ENCODE assay signal across 20 cellular contexts in genomic region chr13:67120872-67121531, GRCh38.
A peak's percentile ranks its signal among the peaks of the same experiment; 100 is the strongest.
DNase-seq lines count a peak whose midpoint lies in the region; ATAC-seq, FAIRE-seq and TF ChIP-seq lines count a peak whose summit lies in the region.
"Had no signal": no experiment of that assay in that cellular context is flagged by ENCODE, and none has a peak within 500 bp of the region (broad histone marks: within the 10 kb centered on the region; RNA-seq: fewer than 3 reads in every experiment).

No MANE protein-coding gene starts in this region.

- H3K27ac ChIP-seq in liver (ENCODE audit: low read depth in 1 of 2, low read length in 2 of 2) (no peak overlapping the region), HepG2 (ENCODE audit: extremely low read length, insufficient read depth, low read length) (no peak overlapping the region), astrocyte (ENCODE audit: low read depth, low read length) (no peak overlapping the region), foreskin keratinocyte (no peak overlapping the region), kidney (ENCODE audit: low read depth in 2 of 2, low read length in 2 of 2) (no peak overlapping the region), adrenal gland (no peak overlapping the region)
- H3K27ac ChIP-seq: body of pancreas, heart right ventricle, HL-60 had no signal

- ATAC-seq in HepG2 (no peak), foreskin keratinocyte (no peak)
- ATAC-seq: body of pancreas, heart right ventricle, left colon, T-helper 17 cell had no signal

- H3K36me3 Mint-ChIP-seq in astrocyte (ENCODE audit: low read depth, unreplicated experiment): no peaks in the 10 kb centered on the region

- in situ Hi-C loops in HepG2 (cut with HindIII; ENCODE audit: extremely low pct_ligation_motif_present, low pct_unique_long_range_greater_than_20kb): no loop called here

- no peak for TF ChIP-seq CTCF in liver (IDR thresholded peaks at IDR 0.05; ENCODE audit: low read depth, low read length, missing input control)
- TF ChIP-seq CTCF in HepG2 (CRISPR knock-in tag; IDR thresholded peaks at IDR 0.05): no peak
- TF ChIP-seq CTCF in astrocyte (IDR thresholded peaks at IDR 0.05; ENCODE audit: insufficient read depth, low read depth, low read length): no peak
- TF ChIP-seq CTCF in foreskin keratinocyte (conservative IDR thresholded peaks at IDR 0.05): no peak
- no peak for TF ChIP-seq CTCF in kidney (IDR thresholded peaks at IDR 0.05; ENCODE audit: borderline replicate concordance, extremely low read depth, insufficient read depth)
- no peak for TF ChIP-seq CTCF in adrenal gland (IDR thresholded peaks at IDR 0.05)

- H2AFZ ChIP-seq in HepG2 (ENCODE audit: low read length) (no peak overlapping the region), astrocyte (ENCODE audit: low read depth, low read length) (no peak overlapping the region)

- H3K27ac Mint-ChIP-seq in astrocyte (ENCODE audit: unreplicated experiment): peak overlapping the region; percentile 29
- H3K27ac Mint-ChIP-seq: T-helper 17 cell had no signal

- FAIRE-seq in HepG2 (lab: Jason Lieb, UNC) (no peak), astrocyte (lab: Jason Lieb, UNC) (no peak), kidney (lab: Jason Lieb, UNC) (no peak)
- FAIRE-seq: RCC 7860 had no signal

- H3K4me2 ChIP-seq in HepG2 (ENCODE audit: low read depth, low read length) (no peak overlapping the region), astrocyte (ENCODE audit: low read length) (no peak overlapping the region)

- no peaks in the 10 kb centered on the region for H3K27me3 ChIP-seq in liver (ENCODE audit: control insufficient read depth in 4 of 4, insufficient read depth in 4 of 4, low read length in 3 of 4)
- no peaks in the 10 kb centered on the region for H3K27me3 ChIP-seq in HepG2 (ENCODE audit: control insufficient read depth in 1 of 2, insufficient read depth in 2 of 2, low read length in 2 of 2)
- H3K27me3 ChIP-seq in astrocyte (ENCODE audit: insufficient read depth, low read length): no peaks in the 10 kb centered on the region
- no peaks in the 10 kb centered on the region for H3K27me3 ChIP-seq in foreskin keratinocyte
- no peaks in the 10 kb centered on the region for H3K27me3 ChIP-seq in adrenal gland
- H3K27me3 ChIP-seq: body of pancreas, heart right ventricle had no signal

- intact Hi-C loops in HepG2 (cut with micrococcal nuclease; ENCODE audit: unreplicated experiment) (no loop called here), kidney (cut with DNase I) (no loop called here), adrenal gland (cut with DNase I) (no loop called here)

- H3K36me3 ChIP-seq in liver (ENCODE audit: control insufficient read depth in 4 of 4, insufficient read depth in 3 of 4, low read depth in 1 of 4, low read length in 3 of 4) (no peaks in the 10 kb centered on the region), HepG2 (replicated peaks in 1 of 2; ENCODE audit: control insufficient read depth in 1 of 2, insufficient read depth in 2 of 2, low read length in 2 of 2) (no peaks in the 10 kb centered on the region), astrocyte (ENCODE audit: insufficient read depth, low read length) (no peaks in the 10 kb centered on the region), kidney (ENCODE audit: control insufficient read depth in 1 of 2, insufficient read depth in 2 of 2, low read length in 2 of 2) (no peaks in the 10 kb centered on the region), adrenal gland (replicated peaks in 1 of 2) (no peaks in the 10 kb centered on the region)
- H3K36me3 ChIP-seq: heart right ventricle had no signal

- peaks cover 2 to 16% (median 12%) of the 10 kb centered on the region in 4 donors for H3K4me1 ChIP-seq in liver (ENCODE audit: control insufficient read depth in 4 of 4, insufficient read depth in 4 of 4, low read length in 3 of 4)
- H3K4me1 ChIP-seq in HepG2 (ENCODE audit: insufficient read depth, low read length): no peaks in the 10 kb centered on the region
- no peaks in the 10 kb centered on the region for H3K4me1 ChIP-seq in astrocyte (ENCODE audit: insufficient read depth, low read length)
- peaks cover 14% of the 10 kb centered on the region for H3K4me1 ChIP-seq in foreskin keratinocyte
- H3K4me1 ChIP-seq in kidney (ENCODE audit: control insufficient read depth in 1 of 2, insufficient read depth in 1 of 2, low read depth in 1 of 2, low read length in 2 of 2): no peaks in the 10 kb centered on the region
- no peaks in the 10 kb centered on the region for H3K4me1 ChIP-seq in adrenal gland (replicated peaks in 1 of 2)
- H3K4me1 ChIP-seq: body of pancreas had no signal

- no peak overlapping the region for H3K4me3 Mint-ChIP-seq in astrocyte (ENCODE audit: unreplicated experiment)
- H3K4me3 Mint-ChIP-seq: T-helper 17 cell had no signal

- peaks cover 19% of the 10 kb centered on the region for H3K4me1 Mint-ChIP-seq in astrocyte (ENCODE audit: low read depth, unreplicated experiment)
- H3K4me1 Mint-ChIP-seq: T-helper 17 cell had no signal

- CTCF ChIA-PET in HepG2 (lab: Yijun Ruan, JAX; ENCODE audit: low intra/inter-chr PET ratio, low total read pairs): no interaction called here

- no peaks in the 10 kb centered on the region for H3K9me3 Mint-ChIP-seq in astrocyte (ENCODE audit: unreplicated experiment)

- no peaks in the 10 kb centered on the region for H3K27me3 Mint-ChIP-seq in astrocyte (ENCODE audit: low read depth, unreplicated experiment)
- H3K27me3 Mint-ChIP-seq: T-helper 17 cell had no signal

- TF ChIP-seq EP300 in HepG2 (IDR thresholded peaks at IDR 0.05; ENCODE audit: low read depth in 2 of 2, low read length in 2 of 2) (no peak), HepG2 (CRISPR knock-in tag; IDR thresholded peaks at IDR 0.05; ENCODE audit: borderline replicate concordance) (no peak)

- H3K79me2 ChIP-seq in HepG2 (ENCODE audit: insufficient read depth, low read length) (no peaks in the 10 kb centered on the region), astrocyte (ENCODE audit: insufficient read depth, low read length) (no peaks in the 10 kb centered on the region)

- TF ChIP-seq RAD21 in liver (IDR thresholded peaks at IDR 0.05): no peak
- TF ChIP-seq RAD21 in HepG2 (CRISPR knock-in tag; IDR thresholded peaks at IDR 0.05): no peak

- 78% methylated on average over 6 of the region's 6 CpGs for WGBS in liver
- 18% methylated on average over 6 of the region's 6 CpGs for WGBS in HepG2 (ENCODE audit: low lambda C conversion rate)
- 71 to 81% (median 78%) methylated on average over 6 of the region's 6 CpGs for WGBS in adrenal gland, 4 donors

- H4K20me1 ChIP-seq in HepG2 (ENCODE audit: insufficient read depth, low read length): no peaks in the 10 kb centered on the region
- H4K20me1 ChIP-seq in astrocyte (ENCODE audit: insufficient read depth, low read length): no peaks in the 10 kb centered on the region

- H3K4me3 ChIP-seq in liver (ENCODE audit: low read depth in 1 of 3, low read length in 3 of 3): no peak overlapping the region
- no peak overlapping the region for H3K4me3 ChIP-seq in HepG2 (replicated peaks in 1 of 3; ENCODE audit: insufficient read depth in 1 of 3, low read depth in 2 of 3, low read length in 3 of 3)
- no peak overlapping the region for H3K4me3 ChIP-seq in astrocyte (ENCODE audit: insufficient read depth, low read depth, low read length)
- H3K4me3 ChIP-seq in kidney (ENCODE audit: low read length in 2 of 2): no peak overlapping the region
- H3K4me3 ChIP-seq in adrenal gland: no peak overlapping the region
- H3K4me3 ChIP-seq: body of pancreas, heart right ventricle had no signal

- H3K9me3 ChIP-seq in liver (ENCODE audit: control insufficient read depth in 4 of 4, low read length in 3 of 4) (no peaks in the 10 kb centered on the region), HepG2 (ENCODE audit: low read length) (no peaks in the 10 kb centered on the region), astrocyte (ENCODE audit: insufficient read depth, low read depth, low read length) (no peaks in the 10 kb centered on the region), kidney (ENCODE audit: control insufficient read depth in 1 of 2, low read length in 2 of 2) (no peaks in the 10 kb centered on the region), adrenal gland (replicated peaks in 1 of 3) (no peaks in the 10 kb centered on the region)
- H3K9me3 ChIP-seq: body of pancreas, heart right ventricle had no signal

- no TSS peak for BruUV-seq in HepG2 (replicated peaks; lab: Mats Ljungman, UMichigan)

- H3K9ac ChIP-seq in liver (ENCODE audit: low read depth in 1 of 2, low read length in 2 of 2): no peak overlapping the region
- no peak overlapping the region for H3K9ac ChIP-seq in HepG2 (ENCODE audit: insufficient read depth, low read depth, low read length)
- H3K9ac ChIP-seq in astrocyte (ENCODE audit: low read length): no peak overlapping the region
- H3K9ac ChIP-seq in kidney (ENCODE audit: low read length in 2 of 2): no peak overlapping the region

- no peak for TF ChIP-seq POLR2A in HepG2 (IDR thresholded peaks at IDR 0.05; ENCODE audit: insufficient read depth in 1 of 2, low read depth in 2 of 2, low read length in 2 of 2)
- TF ChIP-seq POLR2A in adrenal gland (IDR thresholded peaks at IDR 0.05): no peak

- POLR2A ChIA-PET in HepG2 (lab: Yijun Ruan, JAX): no interaction called here

- DNase-seq in HepG2 (ENCODE audit: low spot score) (no peak), astrocyte (ENCODE audit: low read depth) (peak; percentile 35), foreskin keratinocyte (peak; percentile 37 to 64), NCI-H146 (lab: John Stamatoyannopoulos, UW) (no peak), activated T-cell treated with anti-CD3 and anti-CD28 coated beads for 4 hours (no peak), kidney (no peak), adrenal gland (no peak)
- DNase-seq: activated naive CD4-positive, alpha-beta T cell treated with Interleukin-2 at 50 U/mL for 16 hours; body of pancreas; COR-L47; effector CD4-positive, alpha-beta T cell; GDM1; heart right ventricle; left colon; NCI-H1436 treated with DMSO at 0.1 percent for 48 hours; NCI-H526; T-helper 17 cell had no signal

TF ChIP-seq in liver, 16 proteins besides CTCF, POLR2A, EP300 and RAD21:
- no peak for TF ChIP-seq TAF1 (conservative IDR thresholded peaks at IDR 0.05)
- peak; percentile 23 for TF ChIP-seq MAX (IDR thresholded peaks at IDR 0.05)
- no peak for TF ChIP-seq FOXA1 (IDR thresholded peaks at IDR 0.05)
- TF ChIP-seq NR2F2 (IDR thresholded peaks at IDR 0.05): no peak
- TF ChIP-seq RXRA (IDR thresholded peaks at IDR 0.05): peak in 1 of 2 donors; percentile 6
- TF ChIP-seq HNF4A (conservative IDR thresholded peaks at IDR 0.05): peak in 1 of 2 donors; percentile 16

TF ChIP-seq in HepG2, 621 proteins besides CTCF, POLR2A, EP300 and RAD21:
- TF ChIP-seq ZNF563 (CRISPR knock-in tag; IDR thresholded peaks at IDR 0.05): no peak

Comparison
In these comparisons a context has a peak if more than half of its experiments do, and no peak if none do; other contexts are left out.
1. DNase-seq: peak in astrocyte (single experiment) and foreskin keratinocyte (2 of 2); none in HepG2 (single experiment), NCI-H146 (single experiment), activated T-cell treated with anti-CD3 and anti-CD28 coated beads for 4 hours (single experiment), kidney (single experiment) and adrenal gland (0 of 7).